Comparison of ENCODE assay signal across 8 cellular contexts in genomic region chr2:226520723-226521122, GRCh38.
"Had no signal": no experiment of that assay in that cellular context is flagged by ENCODE, and none has a peak within 500 bp of the region (broad histone marks: within the 10 kb centered on the region; RNA-seq: fewer than 3 reads in every experiment).

No MANE protein-coding gene starts in this region.

- DNase-seq: GM23248, GOT3, H7, HFFc6 had no signal

- H3K27ac ChIP-seq: GM23248 had no signal

- H3K36me3 ChIP-seq: HAP-1 had no signal

- H3K4me1 ChIP-seq: HAP-1 had no signal

- FAIRE-seq: HTR-8/SVneo, K562 had no signal

- H3K9ac ChIP-seq: GM23248 had no signal

- H3K4me3 ChIP-seq: GM23248, HAP-1, K562 had no signal

- H3K9me3 ChIP-seq: HAP-1 had no signal

- H2AFZ ChIP-seq: GM23248 had no signal

- ATAC-seq: HCT116, K562 had no signal
